ENCODE assay signal across 10 cellular contexts in genomic region chr1:67559222-67559700, GRCh38.
A peak's percentile ranks its signal among the peaks of the same experiment; 100 is the strongest.
DNase-seq lines count a peak whose midpoint lies in the region; ATAC-seq, FAIRE-seq and TF ChIP-seq lines count a peak whose summit lies in the region.
"Had no signal": no experiment of that assay in that cellular context is flagged by ENCODE, and none has a peak within 500 bp of the region (broad histone marks: within the 10 kb centered on the region; RNA-seq: fewer than 3 reads in every experiment).

No MANE protein-coding gene starts in this region.

- H4K20me1 ChIP-seq in HepG2 (ENCODE audit: insufficient read depth, low read length) (no peaks in the 10 kb centered on the region), PC-9 (ENCODE audit: insufficient read depth) (no peaks in the 10 kb centered on the region)

- peak; percentile 37 for ATAC-seq in HepG2
- no peak for ATAC-seq in GM21529 (IDR thresholded peaks at IDR 0.05; ENCODE audit: unreplicated experiment)
- ATAC-seq in HG03196 (IDR thresholded peaks at IDR 0.05; ENCODE audit: unreplicated experiment) = no peak

- TF ChIP-seq CTCF in HFFc6 (IDR thresholded peaks at IDR 0.05) (no peak), HepG2 (CRISPR knock-in tag; IDR thresholded peaks at IDR 0.05) (no peak), testis (IDR thresholded peaks at IDR 0.05) (no peak), PC-9 (conservative IDR thresholded peaks at IDR 0.05) (no peak)

- WGBS in HepG2 (ENCODE audit: low lambda C conversion rate) = 29% methylated on average over 15 of the region's 16 CpGs
- 26 to 32% methylated on average over 16 of the region's 16 CpGs for WGBS in testis, 2 donors

- H3K9ac ChIP-seq in HepG2 (ENCODE audit: insufficient read depth, low read depth, low read length) = no peak overlapping the region

- no peak overlapping the region for H3K27ac ChIP-seq in caudate nucleus (ENCODE audit: low read depth, low read length)
- H3K27ac ChIP-seq in HepG2 (ENCODE audit: extremely low read length, insufficient read depth, low read length) = no peak overlapping the region
- peak overlapping the region; percentile 69 to 81 for H3K27ac ChIP-seq in testis
- no peak overlapping the region for H3K27ac ChIP-seq in PC-9

- TF ChIP-seq POLR2A in HepG2 (IDR thresholded peaks at IDR 0.05; ENCODE audit: insufficient read depth in 1 of 2, low read depth in 2 of 2, low read length in 2 of 2) = no peak
- no peak for TF ChIP-seq POLR2A in testis (IDR thresholded peaks at IDR 0.05)

- H3K9me3 ChIP-seq in HepG2 (ENCODE audit: low read length) (no peaks in the 10 kb centered on the region), testis (no peaks in the 10 kb centered on the region), PC-9 (ENCODE audit: insufficient read depth, low read depth) (peaks cover 3% of the 10 kb centered on the region; the same call in 1 of the 2 replicates)

- H3K9me3 Mint-ChIP-seq in HFFc6 = no peaks in the 10 kb centered on the region

- FAIRE-seq in HepG2 (lab: Jason Lieb, UNC) = no peak
- FAIRE-seq: bronchial epithelial cell had no signal

- H3K79me2 ChIP-seq in HepG2 (ENCODE audit: insufficient read depth, low read length) = no peaks in the 10 kb centered on the region
- H3K79me2 ChIP-seq in PC-9 (ENCODE audit: low read depth) = no peaks in the 10 kb centered on the region

- CTCF ChIA-PET in HepG2 (lab: Yijun Ruan, JAX; ENCODE audit: low intra/inter-chr PET ratio, low total read pairs) (interaction anchor here (3.2 kb wide), 1 partner anchor 201 kb away, joined by 28 read pairs; no protein-coding TSS in a partner anchor), PC-9 (lab: Charles Lee) (no interaction called here)

- peak; percentile 71 for DNase-seq in HFFc6
- peak in 36 of 61 donors; percentile 5 to 86 (median 32) for DNase-seq in caudate nucleus (lab: John Stamatoyannopoulos, UW)
- DNase-seq in HepG2 (ENCODE audit: low spot score) = no peak
- peak; percentile 69 for DNase-seq in testis
- no peak for DNase-seq in SIG-M5 (lab: John Stamatoyannopoulos, UW)
- no peak for DNase-seq in PC-9
- DNase-seq: NCI-H1694 had no signal

- BruUV-seq in HepG2 (replicated peaks; lab: Mats Ljungman, UMichigan) = no TSS peak
- no TSS peak for BruUV-seq in PC-9 (replicated peaks; lab: Mats Ljungman, UMichigan)

- H3K4me1 Mint-ChIP-seq in HFFc6 (ENCODE audit: low read depth) = peaks cover 53% of the 10 kb centered on the region

- H3K27ac Mint-ChIP-seq in HFFc6 = peak overlapping the region; percentile 92

- H3K4me1 ChIP-seq in HepG2 (ENCODE audit: insufficient read depth, low read length) (peaks cover 72% of the 10 kb centered on the region), testis (peaks cover 23% of the 10 kb centered on the region), PC-9 (replicated peaks; ENCODE audit: insufficient read depth) (peaks cover 20% of the 10 kb centered on the region)

- peaks cover 4% of the 10 kb centered on the region for H3F3A ChIP-seq in PC-9 (ENCODE audit: insufficient read depth, low read depth)

- H3K4me3 ChIP-seq in HepG2 (replicated peaks in 1 of 3; ENCODE audit: insufficient read depth in 1 of 3, low read depth in 2 of 3, low read length in 3 of 3) (peak overlapping the region in 1 of 3 experiments; percentile 47; a peak in 1 of 6 replicates), testis (peak overlapping the region in 1 of 2 donors; percentile 18), PC-9 (no peak overlapping the region)

- H3K27me3 ChIP-seq in HepG2 (ENCODE audit: control insufficient read depth in 1 of 2, insufficient read depth in 2 of 2, low read length in 2 of 2) (peaks cover 0 to 6% of the 10 kb centered on the region in 2 experiments; a peak in 1 of 5 replicates), testis (no peaks in the 10 kb centered on the region), PC-9 (ENCODE audit: insufficient read depth, low read depth) (no peaks in the 10 kb centered on the region)

- H2AFZ ChIP-seq in HepG2 (ENCODE audit: low read length) = no peak overlapping the region
- H2AFZ ChIP-seq in PC-9 = no peak overlapping the region

- peaks cover 2% of the 10 kb centered on the region; the same call in 1 of the 2 replicates for H3K27me3 Mint-ChIP-seq in HFFc6 (ENCODE audit: insufficient read depth)

- POLR2A ChIA-PET in HepG2 (lab: Yijun Ruan, JAX) = interaction anchor here (6.4 kb wide), 1 partner anchor 127 kb away, joined by 43 read pairs; the partner anchor contains the start of gene GADD45A
- POLR2A ChIA-PET in PC-9 (lab: Charles Lee; ENCODE audit: unreplicated experiment) = no interaction called here

- TF ChIP-seq EP300 in HepG2 (IDR thresholded peaks at IDR 0.05; ENCODE audit: low read depth in 2 of 2, low read length in 2 of 2) (no peak), HepG2 (CRISPR knock-in tag; IDR thresholded peaks at IDR 0.05; ENCODE audit: borderline replicate concordance) (no peak)

- no peaks in the 10 kb centered on the region for H3K9me2 ChIP-seq in PC-9 (ENCODE audit: insufficient read depth)

- no peaks in the 10 kb centered on the region for H3K36me3 ChIP-seq in HepG2 (replicated peaks in 1 of 2; ENCODE audit: control insufficient read depth in 1 of 2, insufficient read depth in 2 of 2, low read length in 2 of 2)
- H3K36me3 ChIP-seq in testis (ENCODE audit: low read depth, missing control alignments) = no peaks in the 10 kb centered on the region
- H3K36me3 ChIP-seq in PC-9 (ENCODE audit: low read depth) = no peaks in the 10 kb centered on the region

- no peak for TF ChIP-seq RAD21 in HepG2 (CRISPR knock-in tag; IDR thresholded peaks at IDR 0.05)

- H3K4me3 Mint-ChIP-seq in HFFc6 = peak overlapping the region; percentile 88

- H3K36me3 Mint-ChIP-seq in HFFc6 (ENCODE audit: low read depth) = no peaks in the 10 kb centered on the region

- H3K4me2 ChIP-seq in HepG2 (ENCODE audit: low read depth, low read length) = peak overlapping the region; percentile 69
- H3K4me2 ChIP-seq in PC-9 = no peak overlapping the region

- intact Hi-C loops in HepG2 (cut with micrococcal nuclease; ENCODE audit: unreplicated experiment) (no loop called here), testis (cut with DNase I; ENCODE audit: low total_unique reads) (no loop called here), PC-9 (cut with micrococcal nuclease; ENCODE audit: unreplicated experiment) (no loop called here)

- in situ Hi-C loops in HepG2 (cut with HindIII; ENCODE audit: extremely low pct_ligation_motif_present, low pct_unique_long_range_greater_than_20kb) = no loop called here

TF ChIP-seq in HepG2, 621 proteins besides CTCF, POLR2A, EP300 and RAD21:
- TF ChIP-seq, protein P1, sequence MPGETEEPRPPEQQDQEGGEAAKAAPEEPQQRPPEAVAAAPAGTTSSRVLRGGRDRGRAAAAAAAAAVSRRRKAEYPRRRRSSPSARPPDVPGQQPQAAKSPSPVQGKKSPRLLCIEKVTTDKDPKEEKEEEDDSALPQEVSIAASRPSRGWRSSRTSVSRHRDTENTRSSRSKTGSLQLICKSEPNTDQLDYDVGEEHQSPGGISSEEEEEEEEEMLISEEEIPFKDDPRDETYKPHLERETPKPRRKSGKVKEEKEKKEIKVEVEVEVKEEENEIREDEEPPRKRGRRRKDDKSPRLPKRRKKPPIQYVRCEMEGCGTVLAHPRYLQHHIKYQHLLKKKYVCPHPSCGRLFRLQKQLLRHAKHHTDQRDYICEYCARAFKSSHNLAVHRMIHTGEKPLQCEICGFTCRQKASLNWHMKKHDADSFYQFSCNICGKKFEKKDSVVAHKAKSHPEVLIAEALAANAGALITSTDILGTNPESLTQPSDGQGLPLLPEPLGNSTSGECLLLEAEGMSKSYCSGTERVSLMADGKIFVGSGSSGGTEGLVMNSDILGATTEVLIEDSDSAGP (CRISPR knock-in tag; IDR thresholded peaks at IDR 0.05; ENCODE audit: borderline replicate concordance) = 0 out of 2 replicates have a peak, but pooled peaks have one; percentile 23
- no peak for TF ChIP-seq REXO4 (CRISPR knock-in tag; IDR thresholded peaks at IDR 0.05; ENCODE audit: borderline replicate concordance)
- TF ChIP-seq, protein P2, sequence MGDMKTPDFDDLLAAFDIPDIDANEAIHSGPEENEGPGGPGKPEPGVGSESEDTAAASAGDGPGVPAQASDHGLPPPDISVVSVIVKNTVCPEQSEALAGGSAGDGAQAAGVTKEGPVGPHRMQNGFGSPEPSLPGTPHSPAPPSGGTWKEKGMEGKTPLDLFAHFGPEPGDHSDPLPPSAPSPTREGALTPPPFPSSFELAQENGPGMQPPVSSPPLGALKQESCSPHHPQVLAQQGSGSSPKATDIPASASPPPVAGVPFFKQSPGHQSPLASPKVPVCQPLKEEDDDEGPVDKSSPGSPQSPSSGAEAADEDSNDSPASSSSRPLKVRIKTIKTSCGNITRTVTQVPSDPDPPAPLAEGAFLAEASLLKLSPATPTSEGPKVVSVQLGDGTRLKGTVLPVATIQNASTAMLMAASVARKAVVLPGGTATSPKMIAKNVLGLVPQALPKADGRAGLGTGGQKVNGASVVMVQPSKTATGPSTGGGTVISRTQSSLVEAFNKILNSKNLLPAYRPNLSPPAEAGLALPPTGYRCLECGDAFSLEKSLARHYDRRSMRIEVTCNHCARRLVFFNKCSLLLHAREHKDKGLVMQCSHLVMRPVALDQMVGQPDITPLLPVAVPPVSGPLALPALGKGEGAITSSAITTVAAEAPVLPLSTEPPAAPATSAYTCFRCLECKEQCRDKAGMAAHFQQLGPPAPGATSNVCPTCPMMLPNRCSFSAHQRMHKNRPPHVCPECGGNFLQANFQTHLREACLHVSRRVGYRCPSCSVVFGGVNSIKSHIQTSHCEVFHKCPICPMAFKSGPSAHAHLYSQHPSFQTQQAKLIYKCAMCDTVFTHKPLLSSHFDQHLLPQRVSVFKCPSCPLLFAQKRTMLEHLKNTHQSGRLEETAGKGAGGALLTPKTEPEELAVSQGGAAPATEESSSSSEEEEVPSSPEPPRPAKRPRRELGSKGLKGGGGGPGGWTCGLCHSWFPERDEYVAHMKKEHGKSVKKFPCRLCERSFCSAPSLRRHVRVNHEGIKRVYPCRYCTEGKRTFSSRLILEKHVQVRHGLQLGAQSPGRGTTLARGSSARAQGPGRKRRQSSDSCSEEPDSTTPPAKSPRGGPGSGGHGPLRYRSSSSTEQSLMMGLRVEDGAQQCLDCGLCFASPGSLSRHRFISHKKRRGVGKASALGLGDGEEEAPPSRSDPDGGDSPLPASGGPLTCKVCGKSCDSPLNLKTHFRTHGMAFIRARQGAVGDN (CRISPR knock-in tag; IDR thresholded peaks at IDR 0.05) = peak; percentile 43; the same call in 1 of the 2 replicates
- TF ChIP-seq U2AF2 (IDR thresholded peaks at IDR 0.05; ENCODE audit: low read depth, low read length) = no peak
- peak; percentile 26 for TF ChIP-seq XRCC5 (optimal IDR thresholded peaks at IDR 0.05; ENCODE audit: low read length)
- TF ChIP-seq ZBTB38 (CRISPR knock-in tag; IDR thresholded peaks at IDR 0.05) = 0 out of 2 replicates have a peak, but pooled peaks have one; percentile 17
- TF ChIP-seq ZFP36L1 (CRISPR knock-in tag; IDR thresholded peaks at IDR 0.05) = 0 out of 2 replicates have a peak, but pooled peaks have one; percentile 36
- TF ChIP-seq ZNF335 (CRISPR knock-in tag; IDR thresholded peaks at IDR 0.05) = peak; percentile 98
- 0 out of 2 replicates have a peak, but pooled peaks have one; percentile 23 for TF ChIP-seq ZNF572 (CRISPR knock-in tag; IDR thresholded peaks at IDR 0.05)

Comparison
In these comparisons a context has a peak if more than half of its experiments do, and no peak if none do; other contexts are left out.
1. DNase-seq: peak in HFFc6 (single experiment), caudate nucleus (36 of 61) and testis (single experiment); none in HepG2 (single experiment), SIG-M5 (single experiment) and PC-9 (0 of 2).
2. H3K27ac ChIP-seq: peak in testis (2 of 2); none in caudate nucleus (single experiment), HepG2 (single experiment) and PC-9 (single experiment).